Comparison of ENCODE assay signal across 28 cellular contexts in genomic region chr12:132633398-132633797, GRCh38. TPM values are rescaled to one million over a fixed set of nuclear protein-coding genes. Genes with fewer than 3 reads are reported as not detected.
A peak's percentile ranks its signal among the peaks of the same experiment; 100 is the strongest.
DNase-seq lines count a peak whose midpoint lies in the region; ATAC-seq and TF ChIP-seq lines count a peak whose summit lies in the region.
"Had no signal": no experiment of that assay in that cellular context is flagged by ENCODE, and none has a peak within 500 bp of the region (broad histone marks: within the 10 kb centered on the region; RNA-seq: fewer than 3 reads in every experiment).

No MANE protein-coding gene starts in this region.

- H3K27ac ChIP-seq in sigmoid colon (no peak overlapping the region), upper lobe of left lung (no peak overlapping the region)
- H3K27ac ChIP-seq: Peyer's patch had no signal

- 90 to 93% methylated on average over 8 of the region's 8 CpGs for WGBS in sigmoid colon, 2 donors
- WGBS in upper lobe of left lung, 2 donors, result 95 to 98% methylated on average over 8 of the region's 8 CpGs

- TF ChIP-seq POLR2A in sigmoid colon (IDR thresholded peaks at IDR 0.05) (no peak), upper lobe of left lung (IDR thresholded peaks at IDR 0.05) (no peak)

- DNase-seq in endothelial cell (ENCODE audit: low spot score) (no peak), sigmoid colon (peak; percentile 35), upper lobe of left lung (no peak), NCI-H526 treated with DMSO at 0.1 percent for 48 hours (lab: John Stamatoyannopoulos, UW) (no peak)
- DNase-seq in natural killer cell treated with Interleukin-12 subunit alpha and Interleukin-12 subunit beta and Interleukin-15 and Interleukin-18, amount 100 ng/mL, for 72 hours (ENCODE audit: low spot score), result no peak
- DNase-seq: BE2C; Calu3; CD8-positive, alpha-beta memory T cell; DMS153; DND-41; HCEC 1CT; KBM-7; NCI-H1105 treated with DMSO at 0.1 percent for 48 hours; NCI-H146; NCI-H1930; NCI-H2107; NCI-H524 treated with DMSO at 0.1 percent for 48 hours; Peyer's patch; SHP77 treated with DMSO at 0.1 percent for 48 hours; T-helper 1 cell had no signal

- H3K27me3 Mint-ChIP-seq in endothelial cell (ENCODE audit: unreplicated experiment), result peaks cover 14% of the 10 kb centered on the region
- H3K27me3 Mint-ChIP-seq in natural killer cell treated with Interleukin-12 subunit alpha and Interleukin-12 subunit beta and Interleukin-15 and Interleukin-18, amount 100 ng/mL, for 72 hours, result no peaks in the 10 kb centered on the region
- H3K27me3 Mint-ChIP-seq: CD8-positive, alpha-beta memory T cell had no signal

- no peaks in the 10 kb centered on the region for H3K27me3 ChIP-seq in sigmoid colon
- no peaks in the 10 kb centered on the region for H3K27me3 ChIP-seq in upper lobe of left lung
- H3K27me3 ChIP-seq: BE2C, Peyer's patch had no signal

- ATAC-seq in GM21447 (IDR thresholded peaks at IDR 0.05; ENCODE audit: unreplicated experiment) (peak; percentile 36), upper lobe of left lung (ENCODE audit: low FRiP score in 2 of 2) (no peak), HG02798 (IDR thresholded peaks at IDR 0.05; ENCODE audit: poor library complexity, unreplicated experiment) (no peak)
- no peak for ATAC-seq in natural killer cell treated with Interleukin-12 subunit alpha and Interleukin-12 subunit beta and Interleukin-15 and Interleukin-18, amount 100 ng/mL, for 72 hours

- no peaks in the 10 kb centered on the region for H3K4me1 ChIP-seq in sigmoid colon
- H3K4me1 ChIP-seq in upper lobe of left lung, result no peaks in the 10 kb centered on the region
- H3K4me1 ChIP-seq: BE2C, Peyer's patch had no signal

- H3K4me3 Mint-ChIP-seq in endothelial cell (ENCODE audit: unreplicated experiment), result peak overlapping the region; percentile 11
- no peak overlapping the region for H3K4me3 Mint-ChIP-seq in natural killer cell treated with Interleukin-12 subunit alpha and Interleukin-12 subunit beta and Interleukin-15 and Interleukin-18, amount 100 ng/mL, for 72 hours
- H3K4me3 Mint-ChIP-seq: CD14-positive monocyte; CD8-positive, alpha-beta memory T cell had no signal

- H3K9me3 ChIP-seq in sigmoid colon, result no peaks in the 10 kb centered on the region
- no peaks in the 10 kb centered on the region for H3K9me3 ChIP-seq in upper lobe of left lung
- H3K9me3 ChIP-seq: BE2C, Peyer's patch had no signal

- TF ChIP-seq CTCF in endothelial cell (IDR thresholded peaks at IDR 0.05; ENCODE audit: unreplicated experiment) (no peak), sigmoid colon (IDR thresholded peaks at IDR 0.05) (no peak), upper lobe of left lung (IDR thresholded peaks at IDR 0.05) (no peak)

- H3K36me3 ChIP-seq in sigmoid colon (peaks cover 0 to 84% (median 35%) of the 10 kb centered on the region in 4 donors), upper lobe of left lung (peaks cover 5 to 80% (median 62%) of the 10 kb centered on the region in 4 donors)

- no peaks in the 10 kb centered on the region for H3K9me3 Mint-ChIP-seq in endothelial cell (ENCODE audit: unreplicated experiment)
- H3K9me3 Mint-ChIP-seq in natural killer cell treated with Interleukin-12 subunit alpha and Interleukin-12 subunit beta and Interleukin-15 and Interleukin-18, amount 100 ng/mL, for 72 hours, result no peaks in the 10 kb centered on the region
- H3K9me3 Mint-ChIP-seq: CD8-positive, alpha-beta memory T cell had no signal

- H3K4me3 ChIP-seq in sigmoid colon, result no peak overlapping the region
- no peak overlapping the region for H3K4me3 ChIP-seq in upper lobe of left lung
- H3K4me3 ChIP-seq: Peyer's patch had no signal

- peaks cover 84% of the 10 kb centered on the region for H3K36me3 Mint-ChIP-seq in endothelial cell (ENCODE audit: low read depth, unreplicated experiment)
- H3K36me3 Mint-ChIP-seq in natural killer cell treated with Interleukin-12 subunit alpha and Interleukin-12 subunit beta and Interleukin-15 and Interleukin-18, amount 100 ng/mL, for 72 hours, result peaks cover 23% of the 10 kb centered on the region

- intact Hi-C loops in sigmoid colon (cut with DNase I), result no loop called here

- H3K4me1 Mint-ChIP-seq in endothelial cell (ENCODE audit: unreplicated experiment), result peaks cover 4% of the 10 kb centered on the region
- H3K4me1 Mint-ChIP-seq in natural killer cell treated with Interleukin-12 subunit alpha and Interleukin-12 subunit beta and Interleukin-15 and Interleukin-18, amount 100 ng/mL, for 72 hours (ENCODE audit: low read depth in 2 of 2), result no peaks in the 10 kb centered on the region
- H3K4me1 Mint-ChIP-seq: CD14-positive monocyte; CD8-positive, alpha-beta memory T cell had no signal

- H3K27ac Mint-ChIP-seq in endothelial cell (ENCODE audit: unreplicated experiment), result no peak overlapping the region
- no peak overlapping the region for H3K27ac Mint-ChIP-seq in natural killer cell treated with Interleukin-12 subunit alpha and Interleukin-12 subunit beta and Interleukin-15 and Interleukin-18, amount 100 ng/mL, for 72 hours
- H3K27ac Mint-ChIP-seq: CD8-positive, alpha-beta memory T cell had no signal

- TF ChIP-seq EP300 in sigmoid colon (IDR thresholded peaks at IDR 0.05) (no peak), upper lobe of left lung (IDR thresholded peaks at IDR 0.05) (no peak)

RNA-seq across cellular contexts. Expression of gene P2RX2, which starts 14.8 kb away (rescaled TPM):
- total RNA-seq in endothelial cell (ENCODE audit: unreplicated experiment), result not detected
- total RNA-seq in sigmoid colon, result 1 to 10 TPM in 1 of 4 donors, under 1 TPM in 2, not detected in 1; 0.16 to 1.4 (median 0.36) TPM
- under 1 TPM in 2 of 3 donors, not detected in 1; 0.36 to 0.60 TPM for polyA plus RNA-seq in sigmoid colon
- total RNA-seq in natural killer cell treated with Interleukin-12 subunit alpha and Interleukin-12 subunit beta and Interleukin-15 and Interleukin-18, amount 100 ng/mL, for 72 hours, result not detected
- total RNA-seq in upper lobe of left lung, result 1 to 10 TPM in 2 of 6 donors, under 1 TPM in 2, not detected in 2; 0.27 to 4.4 (median 1.00) TPM
- total RNA-seq: A673; Calu3; CD8-positive, alpha-beta memory T cell; HT1080; LHCN-M2; MCF 10A had no signal
- polyA plus RNA-seq: CD14-positive monocyte; CD8-positive, alpha-beta memory T cell had no signal

RNA-seq across cellular contexts. Expression of gene LRCOL1, which starts 23.0 kb away (rescaled TPM):
- total RNA-seq in endothelial cell (ENCODE audit: unreplicated experiment) (not detected), sigmoid colon (1 to 10 TPM in 1 of 4 donors, under 1 TPM in 1, not detected in 2; 0.49 to 1.4 TPM), upper lobe of left lung (1 to 10 TPM in 1 of 6 donors, under 1 TPM in 1, not detected in 4; 0.92 to 3.7 TPM)
- polyA plus RNA-seq in sigmoid colon, result under 1 TPM in 1 of 3 donors, not detected in 2; 0.55 TPM
- not detected for total RNA-seq in natural killer cell treated with Interleukin-12 subunit alpha and Interleukin-12 subunit beta and Interleukin-15 and Interleukin-18, amount 100 ng/mL, for 72 hours
- total RNA-seq: A673; Calu3; CD8-positive, alpha-beta memory T cell; H1; HT1080; LHCN-M2; MCF 10A; Peyer's patch had no signal
- polyA plus RNA-seq: CD14-positive monocyte; CD8-positive, alpha-beta memory T cell; H1 had no signal

RNA-seq across cellular contexts. Expression of gene POLE, which starts 53.7 kb away (rescaled TPM):
- total RNA-seq in endothelial cell (ENCODE audit: unreplicated experiment), result 137 TPM
- 10 to 100 TPM; 12.5 to 37.4 (median 34.0) TPM for total RNA-seq in sigmoid colon
- 10 to 100 TPM; 11.1 to 33.5 (median 15.6) TPM for polyA plus RNA-seq in sigmoid colon
- total RNA-seq in natural killer cell treated with Interleukin-12 subunit alpha and Interleukin-12 subunit beta and Interleukin-15 and Interleukin-18, amount 100 ng/mL, for 72 hours, result 100 to 1,000 TPM in 1 of 2 donors, 10 to 100 TPM in 1; 94.3 to 265 TPM
- total RNA-seq in upper lobe of left lung, result 100 to 1,000 TPM in 1 of 6 donors, 10 to 100 TPM in 5; 16.6 to 228 (median 26.2) TPM

RNA-seq across cellular contexts. Expression of gene PXMP2, which starts 54.0 kb away (rescaled TPM):
- total RNA-seq in endothelial cell (ENCODE audit: unreplicated experiment) (18.6 TPM), sigmoid colon (10 to 100 TPM; 19.4 to 46.4 (median 42.8) TPM), upper lobe of left lung (10 to 100 TPM; 16.8 to 41.7 (median 20.9) TPM)
- polyA plus RNA-seq in sigmoid colon, result 100 to 1,000 TPM in 1 of 3 donors, 10 to 100 TPM in 2; 41.6 to 127 (median 85.9) TPM
- total RNA-seq in natural killer cell treated with Interleukin-12 subunit alpha and Interleukin-12 subunit beta and Interleukin-15 and Interleukin-18, amount 100 ng/mL, for 72 hours, result 10 to 100 TPM in 1 of 2 donors, 1 to 10 TPM in 1; 9.6 to 22.2 TPM
